In the genomic region with DNA sequence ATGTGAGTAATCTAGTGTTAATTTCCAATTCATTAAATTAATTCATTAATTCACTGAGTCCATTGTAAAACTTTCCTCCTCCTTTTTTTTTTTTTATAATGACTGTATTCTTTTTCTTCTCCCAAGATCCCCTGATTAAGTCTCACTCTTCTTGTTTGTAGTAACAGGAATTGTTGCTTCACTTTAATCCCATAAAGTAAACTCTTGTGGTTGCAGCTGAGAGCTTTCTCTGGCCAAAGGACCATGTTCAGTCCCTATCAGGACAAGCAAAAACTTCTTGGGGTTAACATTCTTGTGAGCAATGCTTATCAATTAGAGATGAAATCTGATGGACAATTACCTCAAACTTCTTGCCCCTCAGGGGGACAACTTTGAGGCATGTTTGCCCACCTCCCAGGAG, we compare ENCODE assay signal across 35 cellular contexts.
"Had no signal": no experiment of that assay in that cellular context is flagged by ENCODE, and none has a peak within 500 bp of the region (broad histone marks: within the 10 kb centered on the region; RNA-seq: fewer than 3 reads in every experiment).

No MANE protein-coding gene starts in this region.

- H3K4me3 Mint-ChIP-seq: activated B cell treated with CpG ODN at 0.5 μM for 24 hours; activated CD4-positive, alpha-beta memory T cell treated with anti-CD3 and anti-CD28 coated beads for 36 hours; activated CD8-positive, alpha-beta memory T cell treated with anti-CD3 and anti-CD28 coated beads, Interleukin-2, amount 10 ng/mL, durations not matched to agents 7 days and 5 days; activated CD8-positive, alpha-beta T cell treated with anti-CD3 and anti-CD28 coated beads, Interleukin-2, amount 10 ng/mL, durations not matched to agents 7 days and 5 days; activated naive CD4-positive, alpha-beta T cell treated with anti-CD3 and anti-CD28 coated beads for 36 hours; activated naive CD4-positive, alpha-beta T cell treated with anti-CD3 and anti-CD28 coated beads, Interleukin-2, amount 50 U/mL, for 24 hours; activated naive CD8-positive, alpha-beta T cell treated with anti-CD3 and anti-CD28 coated beads for 36 hours; activated naive CD8-positive, alpha-beta T cell treated with anti-CD3 and anti-CD28 coated beads, Interleukin-2, amount 50 U/mL, for 24 hours; activated T-helper 1 cell treated with anti-CD3 and anti-CD28 coated beads, Interleukin-12 subunit alpha, Interleukin-12 subunit beta, Interleukin-2, Interleukin-4 antibody, amounts not matched to agents 30 ng/mL and 10 ng/mL and 1 ng/mL, durations not matched to agents 14 hours and 24 hours and 36 hours; brain; T-helper 17 cell; T-helper 2 cell treated with Interferon-gamma antibody and Interleukin-4, amounts not matched to agents 5 μg/mL and 100 μg/mL, for 36 hours had no signal

- H3K4me1 Mint-ChIP-seq: activated B cell treated with CpG ODN at 0.5 μM for 24 hours; activated CD8-positive, alpha-beta memory T cell treated with anti-CD3 and anti-CD28 coated beads, Interleukin-2, amount 10 ng/mL, durations not matched to agents 7 days and 5 days; activated naive CD4-positive, alpha-beta T cell treated with anti-CD3 and anti-CD28 coated beads, Interleukin-2, amount 50 U/mL, for 24 hours; activated naive CD8-positive, alpha-beta T cell treated with anti-CD3 and anti-CD28 coated beads for 36 hours; activated naive CD8-positive, alpha-beta T cell treated with anti-CD3 and anti-CD28 coated beads, Interleukin-2, amount 50 U/mL, for 24 hours; brain; T-helper 17 cell had no signal

- H3K9me3 Mint-ChIP-seq: activated naive CD4-positive, alpha-beta T cell treated with anti-CD3 and anti-CD28 coated beads for 36 hours had no signal

- H3K27me3 Mint-ChIP-seq: activated B cell treated with CpG ODN at 0.5 μM for 24 hours; activated CD4-positive, alpha-beta memory T cell treated with anti-CD3 and anti-CD28 coated beads for 36 hours; activated CD8-positive, alpha-beta memory T cell treated with anti-CD3 and anti-CD28 coated beads, Interleukin-2, amount 10 ng/mL, durations not matched to agents 7 days and 5 days; activated naive CD4-positive, alpha-beta T cell treated with anti-CD3 and anti-CD28 coated beads, Interleukin-2, amount 50 U/mL, for 24 hours; activated naive CD8-positive, alpha-beta T cell treated with anti-CD3 and anti-CD28 coated beads for 36 hours; activated naive CD8-positive, alpha-beta T cell treated with anti-CD3 and anti-CD28 coated beads, Interleukin-2, amount 50 U/mL, for 24 hours; T-helper 17 cell had no signal

- H3K27me3 ChIP-seq: adrenal gland, ascending aorta, breast epithelium, cardiac muscle cell, colonic mucosa, esophagus squamous epithelium, foreskin keratinocyte, gastrocnemius medialis, heart left ventricle had no signal

- H3K36me3 Mint-ChIP-seq: activated CD4-positive, alpha-beta memory T cell treated with anti-CD3 and anti-CD28 coated beads for 36 hours; activated CD8-positive, alpha-beta memory T cell treated with anti-CD3 and anti-CD28 coated beads, Interleukin-2, amount 10 ng/mL, durations not matched to agents 7 days and 5 days; activated naive CD4-positive, alpha-beta T cell treated with anti-CD3 and anti-CD28 coated beads, Interleukin-2, amount 50 U/mL, for 24 hours; activated naive CD8-positive, alpha-beta T cell treated with anti-CD3 and anti-CD28 coated beads for 36 hours; brain had no signal

- DNase-seq: activated B cell treated with CpG ODN at 0.5 μM for 24 hours; activated CD4-positive, alpha-beta memory T cell treated with anti-CD3 and anti-CD28 coated beads for 36 hours; activated CD4-positive, alpha-beta T cell treated with anti-CD3 and anti-CD28 coated beads for 48 hours; activated CD8-positive, alpha-beta memory T cell treated with anti-CD3 and anti-CD28 coated beads, Interleukin-2, amount 10 ng/mL, durations not matched to agents 7 days and 5 days; activated CD8-positive, alpha-beta memory T cell treated with anti-CD3 and anti-CD28 coated beads, Interleukin-2, amount 50 U/mL, for 4 hours; activated CD8-positive, alpha-beta T cell treated with anti-CD3 and anti-CD28 coated beads, Interleukin-2, amount 10 ng/mL, durations not matched to agents 7 days and 5 days; activated effector memory CD4-positive, alpha-beta T cell treated with anti-CD3 and anti-CD28 coated beads, Interleukin-2, amount 50 U/mL, for 16 hours; activated naive CD4-positive, alpha-beta T cell treated with anti-CD3 and anti-CD28 coated beads for 36 hours; activated naive CD8-positive, alpha-beta T cell treated with anti-CD3 and anti-CD28 coated beads for 36 hours; activated naive CD8-positive, alpha-beta T cell treated with anti-CD3 and anti-CD28 coated beads, Interleukin-2, amount 50 U/mL, for 24 hours; activated T-cell treated with anti-CD3 and anti-CD28 coated beads, Interleukin-2, amount 50 U/mL, for 1 hour; activated T-cell treated with anti-CD3 and anti-CD28 coated beads, Interleukin-2, amount 50 U/mL, for 48 hours; adrenal gland; central memory CD4-positive, alpha-beta T cell; cerebellar nuclear complex; colonic mucosa; effector CD8-positive, alpha-beta T cell; esophagus squamous epithelium; foreskin keratinocyte; gastrocnemius medialis; glutamatergic neuron; heart left ventricle; T-helper 17 cell; T1000; WERI-Rb-1 had no signal

- H3K9me3 ChIP-seq: adrenal gland, ascending aorta, breast epithelium, colonic mucosa, gastrocnemius medialis, heart left ventricle had no signal

- ATAC-seq: activated CD4-positive, CD25-positive, alpha-beta regulatory T cell treated with anti-CD3 and anti-CD28 coated beads, Interleukin-2, amount 50 U/mL, for 24 hours; activated CD8-positive, alpha-beta memory T cell treated with anti-CD3 and anti-CD28 coated beads, Interleukin-2, amount 10 ng/mL, durations not matched to agents 7 days and 5 days; activated CD8-positive, alpha-beta T cell treated with anti-CD3 and anti-CD28 coated beads, Interleukin-2, amount 10 ng/mL, durations not matched to agents 7 days and 5 days; activated naive CD8-positive, alpha-beta T cell treated with anti-CD3 and anti-CD28 coated beads, Interleukin-2, amount 50 U/mL, for 24 hours; foreskin keratinocyte; gastrocnemius medialis; heart left ventricle; T-helper 17 cell had no signal

- H3K27ac ChIP-seq: adrenal gland, ascending aorta, breast epithelium, cardiac muscle cell, colonic mucosa, epithelial cell of prostate, esophagus squamous epithelium, foreskin keratinocyte, gastrocnemius medialis, heart left ventricle, WERI-Rb-1 had no signal

- H3K4me3 ChIP-seq: adrenal gland, ascending aorta, breast epithelium, cardiac muscle cell, colonic mucosa, esophagus squamous epithelium, gastrocnemius medialis, heart left ventricle had no signal

- H3K27ac Mint-ChIP-seq: activated B cell treated with CpG ODN at 0.5 μM for 24 hours; activated CD4-positive, alpha-beta memory T cell treated with anti-CD3 and anti-CD28 coated beads for 36 hours; activated CD8-positive, alpha-beta memory T cell treated with anti-CD3 and anti-CD28 coated beads, Interleukin-2, amount 10 ng/mL, durations not matched to agents 7 days and 5 days; activated CD8-positive, alpha-beta T cell treated with anti-CD3 and anti-CD28 coated beads, Interleukin-2, amount 10 ng/mL, durations not matched to agents 7 days and 5 days; activated naive CD4-positive, alpha-beta T cell treated with anti-CD3 and anti-CD28 coated beads for 36 hours; activated naive CD4-positive, alpha-beta T cell treated with anti-CD3 and anti-CD28 coated beads, Interleukin-2, amount 50 U/mL, for 24 hours; activated naive CD8-positive, alpha-beta T cell treated with anti-CD3 and anti-CD28 coated beads for 36 hours; activated naive CD8-positive, alpha-beta T cell treated with anti-CD3 and anti-CD28 coated beads, Interleukin-2, amount 50 U/mL, for 24 hours; activated T-helper 1 cell treated with anti-CD3 and anti-CD28 coated beads, Interleukin-12 subunit alpha, Interleukin-12 subunit beta, Interleukin-2, Interleukin-4 antibody, amounts not matched to agents 30 ng/mL and 10 ng/mL and 1 ng/mL, durations not matched to agents 14 hours and 24 hours and 36 hours; activated T-helper 2 cell treated with anti-CD3 and anti-CD28 coated beads, Interferon-gamma antibody, Interleukin-2, Interleukin-4, amounts not matched to agents 10 μg/mL and 5 μg/mL and 100 μg/mL, durations not matched to agents 14 hours and 24 hours and 36 hours; brain; T-helper 17 cell; T-helper 2 cell treated with Interferon-gamma antibody and Interleukin-4, amounts not matched to agents 5 μg/mL and 100 μg/mL, for 36 hours had no signal
